8 cellular contexts compared by ENCODE assay signal in genomic region chr2:147844691-147845607, GRCh38. TPM values are rescaled to one million over a fixed set of nuclear protein-coding genes. Genes with fewer than 3 reads are reported as not detected.
A peak's percentile ranks its signal among the peaks of the same experiment; 100 is the strongest.
DNase-seq lines count a peak whose midpoint lies in the region; ATAC-seq and TF ChIP-seq lines count a peak whose summit lies in the region.

Gene ACVR2A, plus strand, starts transcription at chr2:147845029. Its CDS starts 124 bp downstream, at chr2:147845153.

- H3K9me3 Mint-ChIP-seq in activated naive CD8-positive, alpha-beta T cell treated with anti-CD3 and anti-CD28 coated beads, Interleukin-2, amount 50 U/mL, for 24 hours = no peaks in the 10 kb centered on the region

- H3K36me3 ChIP-seq in SJSA1 (no peaks in the 10 kb centered on the region), vagina (no peaks in the 10 kb centered on the region)

- peak within 1 kb of the TSS; percentile 92 for H3K27ac Mint-ChIP-seq in activated naive CD8-positive, alpha-beta T cell treated with anti-CD3 and anti-CD28 coated beads, Interleukin-2, amount 50 U/mL, for 24 hours

- H3K9me3 ChIP-seq in SJSA1 (replicated peaks) (no peaks in the 10 kb centered on the region), vagina (no peaks in the 10 kb centered on the region)

- peak; percentile 46 for ATAC-seq in GM21360 (IDR thresholded peaks at IDR 0.05; ENCODE audit: unreplicated experiment)
- peak; percentile 60 for ATAC-seq in activated naive CD8-positive, alpha-beta T cell treated with anti-CD3 and anti-CD28 coated beads, Interleukin-2, amount 50 U/mL, for 24 hours
- ATAC-seq in left cardiac atrium = peak; percentile 28 to 43

- H3K4me3 ChIP-seq in SJSA1 = peak within 1 kb of the TSS; percentile 58
- H3K4me3 ChIP-seq in vagina = peak within 1 kb of the TSS; percentile 72 to 85

- intact Hi-C loops in left cardiac atrium (cut with DNase I) = no loop called here
- intact Hi-C loops in vagina (cut with DNase I) = no loop called here

- H3K27me3 ChIP-seq in SJSA1 (replicated peaks) (no peaks in the 10 kb centered on the region), vagina (no peaks in the 10 kb centered on the region)

- H3K4me1 ChIP-seq in SJSA1 (replicated peaks) = peaks cover 4% of the 10 kb centered on the region; the same call in 1 of the 2 replicates
- peaks cover 49% of the 10 kb centered on the region for H3K4me1 ChIP-seq in vagina

- DNase-seq in D341Med (ENCODE audit: low spot score) (peak; percentile 59), HK-2 (ENCODE audit: unreplicated experiment) (peak; percentile 49), SJSA1 (ENCODE audit: low read depth in 1 of 2, low spot score in 2 of 2) (peak in 1 of 2 experiments; percentile 57), left cardiac atrium (peak; percentile 39), pons (ENCODE audit: low spot score) (peak; percentile 53), vagina (ENCODE audit: extremely low spot score in 2 of 2) (no peak)
- DNase-seq in activated naive CD8-positive, alpha-beta T cell treated with anti-CD3 and anti-CD28 coated beads, Interleukin-2, amount 50 U/mL, for 24 hours = peak; percentile 28

- TF ChIP-seq POLR2A in vagina (IDR thresholded peaks at IDR 0.05) = no peak

- peak within 1 kb of the TSS; percentile 59 for H3K27ac ChIP-seq in SJSA1
- peak within 1 kb of the TSS; percentile 99 for H3K27ac ChIP-seq in vagina

- no peak for TF ChIP-seq CTCF in vagina (IDR thresholded peaks at IDR 0.05)

- H3K36me3 Mint-ChIP-seq in activated naive CD8-positive, alpha-beta T cell treated with anti-CD3 and anti-CD28 coated beads, Interleukin-2, amount 50 U/mL, for 24 hours (ENCODE audit: low read depth) = peaks cover 2% of the 10 kb centered on the region

- H3K27me3 Mint-ChIP-seq in activated naive CD8-positive, alpha-beta T cell treated with anti-CD3 and anti-CD28 coated beads, Interleukin-2, amount 50 U/mL, for 24 hours = peaks cover 45% of the 10 kb centered on the region

- H3K4me3 Mint-ChIP-seq in activated naive CD8-positive, alpha-beta T cell treated with anti-CD3 and anti-CD28 coated beads, Interleukin-2, amount 50 U/mL, for 24 hours = peak within 1 kb of the TSS; percentile 93

- H3K4me1 Mint-ChIP-seq in activated naive CD8-positive, alpha-beta T cell treated with anti-CD3 and anti-CD28 coated beads, Interleukin-2, amount 50 U/mL, for 24 hours = peaks cover 44% of the 10 kb centered on the region

RNA-seq across cellular contexts. Expression of gene ACVR2A, which starts in this region (rescaled TPM):
- total RNA-seq in SJSA1 (2014; rRNA removed; shearing (Covaris generic)) = 7.5 and 11.0 TPM in 2 replicates
- total RNA-seq in left cardiac atrium (10 to 100 TPM; 10.3 to 13.4 TPM), vagina (29.7 TPM)

Comparison
In these comparisons a context has a peak if more than half of its experiments do, and no peak if none do; other contexts are left out.
1. DNase-seq: peak in D341Med (single experiment), HK-2 (single experiment), activated naive CD8-positive, alpha-beta T cell treated with anti-CD3 and anti-CD28 coated beads, Interleukin-2, amount 50 U/mL, for 24 hours (single experiment), left cardiac atrium (single experiment) and pons (single experiment); none in vagina (0 of 2).
2. Peak in every context shown above with its lines, with median percentiles within 50 percentile points of each other: ATAC-seq.